ENCODE assay signal across 8 cellular contexts in the genomic region with DNA sequence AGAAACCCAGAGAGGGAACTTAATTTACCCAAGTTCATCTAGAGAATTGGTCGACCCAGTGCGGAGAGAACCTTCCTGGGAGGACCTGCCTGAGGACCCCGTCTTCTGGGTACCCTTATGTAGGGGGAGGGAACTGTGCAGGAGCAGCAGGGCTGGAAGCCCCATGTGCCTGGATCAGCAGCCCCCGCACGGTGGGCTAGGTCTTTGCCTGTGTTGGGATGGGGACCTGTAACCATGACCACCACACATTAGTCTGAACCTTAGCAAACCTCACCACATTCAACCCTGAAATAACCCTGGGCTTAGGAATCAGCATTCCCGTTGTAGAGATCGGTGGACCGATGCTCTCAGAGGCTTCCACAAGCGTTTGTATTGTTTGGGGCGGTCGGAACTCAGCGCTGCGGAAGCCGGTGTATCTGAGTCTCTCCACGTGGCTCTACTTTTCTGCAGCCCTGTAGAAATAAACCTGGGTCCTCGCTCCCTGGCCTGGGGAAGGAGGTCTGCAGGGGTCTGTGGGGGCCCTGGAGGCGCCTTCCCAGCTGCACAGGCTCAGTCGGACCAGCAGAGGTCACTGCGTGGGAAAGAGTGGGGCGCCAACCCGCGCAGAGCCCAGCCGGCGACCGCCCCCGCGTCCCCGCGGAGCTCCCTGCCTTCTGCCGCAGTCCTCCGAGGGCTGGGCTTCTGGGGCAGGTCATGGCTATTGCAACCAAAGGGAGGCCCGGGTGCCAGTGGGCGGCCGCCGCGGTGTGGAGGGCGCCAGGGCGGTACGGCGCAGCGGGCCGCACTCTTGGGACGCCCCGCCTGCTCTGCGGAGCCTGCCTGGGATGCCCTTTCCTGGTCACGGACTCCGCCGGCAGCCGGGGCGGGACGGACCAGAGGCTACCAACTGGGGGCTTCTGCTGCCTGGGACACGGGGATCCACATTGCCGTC. TPM values are rescaled to one million over a fixed set of nuclear protein-coding genes. Genes with fewer than 3 reads are reported as not detected.
DNase-seq lines count a peak whose midpoint lies in the region; ATAC-seq lines count a peak whose summit lies in the region.

No MANE protein-coding gene starts in this region.

- no peaks in the 10 kb centered on the region for H3K9me3 ChIP-seq in BLaER1 treated with 17β-estradiol and CSF1 and Interleukin-3, amounts not matched to agents 10 nM and 100 nM (replicated peaks in 1 of 11)
- H3K9me3 ChIP-seq in ectodermal cell (ENCODE audit: control insufficient read depth, low read length): no peaks in the 10 kb centered on the region

- H4K20me1 ChIP-seq in BLaER1 treated with 17β-estradiol and CSF1 and Interleukin-3, amounts not matched to agents 10 nM and 100 nM: peaks cover 0 to 14% (median 0%) of the 10 kb centered on the region in 11 experiments; a peak in 1 of 22 replicates

- H3K4me1 ChIP-seq in BLaER1 treated with 17β-estradiol and CSF1 and Interleukin-3, amounts not matched to agents 10 nM and 100 nM: peaks cover 11 to 55% (median 31%) of the 10 kb centered on the region in 10 experiments; a peak in 19 of 20 replicates
- H3K4me1 ChIP-seq in ectodermal cell (ENCODE audit: control insufficient read depth, insufficient read depth, low read length): peaks cover 5% of the 10 kb centered on the region

- CTCF ChIA-PET in activated CD4-positive, alpha-beta memory T cell treated with anti-CD3 and anti-CD28 coated beads, Interleukin-2, amount 10 ng/mL, durations not matched to agents 7 days and 5 days (lab: Charles Lee): interaction anchor here (0.6 to 3.9 kb wide), 23 partner anchors 8 to 232 kb away, joined by 3 to 33 read pairs (median 4); a partner anchor contains a TSS

- H3K27ac Mint-ChIP-seq in activated CD4-positive, alpha-beta memory T cell treated with anti-CD3 and anti-CD28 coated beads, Interleukin-2, amount 10 ng/mL, durations not matched to agents 7 days and 5 days: no peak overlapping the region
- H3K27ac Mint-ChIP-seq in memory B cell: no peak overlapping the region

- DNase-seq in activated CD4-positive, alpha-beta memory T cell treated with anti-CD3 and anti-CD28 coated beads, Interleukin-2, amount 10 ng/mL, durations not matched to agents 7 days and 5 days: peak; percentile 54
- peak; percentile 50 to 60 for DNase-seq in memory B cell (ENCODE audit: low spot score in 2 of 2)
- DNase-seq in stimulated activated CD8-positive, alpha-beta memory T cell treated with anti-CD3 and anti-CD28 coated beads, Interleukin-15, amount 100 ng/mL, for 4 hours (ENCODE audit: low read depth in 2 of 2): peak; percentile 23 to 36
- no peak for DNase-seq in NK-92 treated with Interleukin-12 subunit alpha and Interleukin-12 subunit beta, amount 100 ng/mL, for 24 hours (lab: John Stamatoyannopoulos, UW)

- no peaks in the 10 kb centered on the region for H3K36me3 Mint-ChIP-seq in activated CD4-positive, alpha-beta memory T cell treated with anti-CD3 and anti-CD28 coated beads, Interleukin-2, amount 10 ng/mL, durations not matched to agents 7 days and 5 days (ENCODE audit: low read depth)
- H3K36me3 Mint-ChIP-seq in memory B cell: no peaks in the 10 kb centered on the region

- H3K4me3 ChIP-seq in BLaER1 treated with 17β-estradiol and CSF1 and Interleukin-3, amounts not matched to agents 10 nM and 100 nM: peak overlapping the region; percentile 47 to 67 (median 57)
- H3K4me3 ChIP-seq in ectodermal cell (ENCODE audit: insufficient read depth, low read depth, low read length): peak overlapping the region; percentile 33

- H3K4me1 Mint-ChIP-seq in activated CD4-positive, alpha-beta memory T cell treated with anti-CD3 and anti-CD28 coated beads, Interleukin-2, amount 10 ng/mL, durations not matched to agents 7 days and 5 days: peaks cover 12% of the 10 kb centered on the region
- no peaks in the 10 kb centered on the region for H3K4me1 Mint-ChIP-seq in memory B cell

- H3K4me2 ChIP-seq in BLaER1 treated with 17β-estradiol and CSF1 and Interleukin-3, amounts not matched to agents 10 nM and 100 nM: peak overlapping the region; percentile 82 to 98 (median 96)

- peaks cover 62% of the 10 kb centered on the region for H3K27me3 Mint-ChIP-seq in activated CD4-positive, alpha-beta memory T cell treated with anti-CD3 and anti-CD28 coated beads, Interleukin-2, amount 10 ng/mL, durations not matched to agents 7 days and 5 days
- H3K27me3 Mint-ChIP-seq in memory B cell: peaks cover 21% of the 10 kb centered on the region

- ATAC-seq in HG03039 (IDR thresholded peaks at IDR 0.05; ENCODE audit: unreplicated experiment): peak; percentile 47
- peak; percentile 91 for ATAC-seq in memory B cell (ENCODE audit: low read depth)
- no peak for ATAC-seq in HG02759 (IDR thresholded peaks at IDR 0.05; ENCODE audit: unreplicated experiment)

- POLR2A ChIA-PET in activated CD4-positive, alpha-beta memory T cell treated with anti-CD3 and anti-CD28 coated beads, Interleukin-2, amount 10 ng/mL, durations not matched to agents 7 days and 5 days (lab: Charles Lee): interaction anchor here (0.9 to 1.1 kb wide), 4 partner anchors 8 to 117 kb away, joined by 3 read pairs; no protein-coding TSS in a partner anchor

- H3K4me3 Mint-ChIP-seq in activated CD4-positive, alpha-beta memory T cell treated with anti-CD3 and anti-CD28 coated beads, Interleukin-2, amount 10 ng/mL, durations not matched to agents 7 days and 5 days: no peak overlapping the region
- H3K4me3 Mint-ChIP-seq in memory B cell: peak overlapping the region; percentile 18

- H3K27me3 ChIP-seq in BLaER1 treated with 17β-estradiol and CSF1 and Interleukin-3, amounts not matched to agents 10 nM and 100 nM: peaks cover 4 to 28% (median 19%) of the 10 kb centered on the region in 11 experiments; a peak in 18 of 22 replicates
- peaks cover 55% of the 10 kb centered on the region for H3K27me3 ChIP-seq in ectodermal cell (ENCODE audit: control insufficient read depth, insufficient read depth, low read length, poor library complexity, severe bottlenecking)

- no peaks in the 10 kb centered on the region for H3K9me3 Mint-ChIP-seq in activated CD4-positive, alpha-beta memory T cell treated with anti-CD3 and anti-CD28 coated beads, Interleukin-2, amount 10 ng/mL, durations not matched to agents 7 days and 5 days
- H3K9me3 Mint-ChIP-seq in memory B cell: no peaks in the 10 kb centered on the region

- H3K36me3 ChIP-seq in BLaER1 treated with 17β-estradiol and CSF1 and Interleukin-3, amounts not matched to agents 10 nM and 100 nM: no peaks in the 10 kb centered on the region
- H3K36me3 ChIP-seq in ectodermal cell (ENCODE audit: control insufficient read depth, insufficient read depth, low read length): no peaks in the 10 kb centered on the region

- peak overlapping the region in 3 of 11 experiments; percentile 55 to 59 (median 59); a peak in 4 of 22 replicates for H3K27ac ChIP-seq in BLaER1 treated with 17β-estradiol and CSF1 and Interleukin-3, amounts not matched to agents 10 nM and 100 nM
- H3K27ac ChIP-seq in ectodermal cell (ENCODE audit: insufficient read depth, low read depth, low read length, poor library complexity, severe bottlenecking): no peak overlapping the region

- peak overlapping the region in 10 of 11 experiments; percentile 5 to 74 (median 44); a peak in 14 of 22 replicates for H3K9ac ChIP-seq in BLaER1 treated with 17β-estradiol and CSF1 and Interleukin-3, amounts not matched to agents 10 nM and 100 nM

- 14 to 15% methylated on average over 53 of the region's 53 CpGs for WGBS in ectodermal cell, 2 experiments

RNA-seq across cellular contexts. Expression of a gene that starts 36.2 kb away (rescaled TPM):
- total RNA-seq in activated CD4-positive, alpha-beta memory T cell treated with anti-CD3 and anti-CD28 coated beads, Interleukin-2, amount 10 ng/mL, durations not matched to agents 7 days and 5 days: not detected
- polyA plus RNA-seq in ectodermal cell (2013, experiment 1 of 4): not detected
- not detected for polyA plus RNA-seq in ectodermal cell (2013, experiment 2 of 4)
- not detected for polyA plus RNA-seq in ectodermal cell (2013, experiment 3 of 4)
- polyA plus RNA-seq in ectodermal cell (2013, experiment 4 of 4): not detected

RNA-seq across cellular contexts. Expression of a gene that starts 51.0 kb away (rescaled TPM):
- total RNA-seq in activated CD4-positive, alpha-beta memory T cell treated with anti-CD3 and anti-CD28 coated beads, Interleukin-2, amount 10 ng/mL, durations not matched to agents 7 days and 5 days: 1 to 10 TPM; 5.9 to 6.6 TPM
- polyA plus RNA-seq in ectodermal cell (2013, experiment 1 of 4): 0.80 TPM
- 0.98 TPM for polyA plus RNA-seq in ectodermal cell (2013, experiment 2 of 4)
- polyA plus RNA-seq in ectodermal cell (2013, experiment 3 of 4): 0.69 TPM
- 1.9 TPM for polyA plus RNA-seq in ectodermal cell (2013, experiment 4 of 4)
